25 cellular contexts compared by ENCODE assay signal in genomic region chr14:30153662-30154061, GRCh38.
DNase-seq lines count a peak whose midpoint lies in the region; ATAC-seq, FAIRE-seq and TF ChIP-seq lines count a peak whose summit lies in the region.
"Had no signal": no experiment of that assay in that cellular context is flagged by ENCODE, and none has a peak within 500 bp of the region (broad histone marks: within the 10 kb centered on the region; RNA-seq: fewer than 3 reads in every experiment).

No MANE protein-coding gene starts in this region.

- no peak for TF ChIP-seq RAD21 in HepG2 (CRISPR knock-in tag; IDR thresholded peaks at IDR 0.05)

- ATAC-seq in HepG2 (no peak), right lobe of liver (no peak), GM21529 (IDR thresholded peaks at IDR 0.05; ENCODE audit: unreplicated experiment) (no peak)
- ATAC-seq: PC-3 had no signal

- CTCF ChIA-PET in HepG2 (lab: Yijun Ruan, JAX; ENCODE audit: low intra/inter-chr PET ratio, low total read pairs): no interaction called here

- H3F3A ChIP-seq in smooth muscle cell (ENCODE audit: low read depth): no peaks in the 10 kb centered on the region

- intact Hi-C loops in HepG2 (cut with micrococcal nuclease; ENCODE audit: unreplicated experiment) (no loop called here), right lobe of liver (cut with DNase I) (no loop called here)

- no peaks in the 10 kb centered on the region for H3K79me2 ChIP-seq in HepG2 (ENCODE audit: insufficient read depth, low read length)
- H3K79me2 ChIP-seq in smooth muscle cell (ENCODE audit: low read depth): no peaks in the 10 kb centered on the region

- no peaks in the 10 kb centered on the region for H3K27me3 ChIP-seq in HepG2 (ENCODE audit: control insufficient read depth in 1 of 2, insufficient read depth in 2 of 2, low read length in 2 of 2)
- H3K27me3 ChIP-seq in right lobe of liver: no peaks in the 10 kb centered on the region
- H3K27me3 ChIP-seq in smooth muscle cell (ENCODE audit: low read depth): no peaks in the 10 kb centered on the region

- TF ChIP-seq POLR2A in HepG2 (IDR thresholded peaks at IDR 0.05; ENCODE audit: insufficient read depth in 1 of 2, low read depth in 2 of 2, low read length in 2 of 2): no peak
- no peak for TF ChIP-seq POLR2A in right lobe of liver (IDR thresholded peaks at IDR 0.05)

- BruUV-seq in HepG2 (replicated peaks; lab: Mats Ljungman, UMichigan): no TSS peak

- no peak for DNase-seq in HepG2 (ENCODE audit: low spot score)
- DNase-seq in right lobe of liver: no peak
- DNase-seq in fibroblast of mammary gland (ENCODE audit: low read depth): peak; percentile 21
- DNase-seq in myocyte (ENCODE audit: low read depth): peak; percentile 7
- no peak for DNase-seq in smooth muscle cell (lab: John Stamatoyannopoulos, UW; ENCODE audit: unreplicated experiment)
- no peak for DNase-seq in D721Med (ENCODE audit: insufficient read length, low spot score)
- DNase-seq: 8988T; ACHN; CD4-positive, CD25-positive, alpha-beta regulatory T cell; GM23248; H9; HFFc6; NCI-H1048; NCI-H1417; NCI-H1694 treated with DMSO at 0.1 percent for 48 hours; NCI-H2081; NCI-H446; NCI-H526; NCI-H82; NK-92 treated with Interleukin-12 subunit alpha and Interleukin-12 subunit beta, amount 100 ng/mL, for 24 hours; PC-3; SK-N-SH had no signal

- H3K4me1 ChIP-seq in HepG2 (ENCODE audit: insufficient read depth, low read length) (no peaks in the 10 kb centered on the region), right lobe of liver (no peaks in the 10 kb centered on the region), smooth muscle cell (ENCODE audit: low read depth) (no peaks in the 10 kb centered on the region)

- H3K4me2 ChIP-seq in HepG2 (ENCODE audit: low read depth, low read length): no peak overlapping the region
- no peak overlapping the region for H3K4me2 ChIP-seq in smooth muscle cell
- H3K4me2 ChIP-seq: KMS-11, SK-N-SH had no signal

- H2AFZ ChIP-seq in HepG2 (ENCODE audit: low read length) (no peak overlapping the region), smooth muscle cell (ENCODE audit: low read depth) (no peak overlapping the region)
- H2AFZ ChIP-seq: GM23248 had no signal

- no peaks in the 10 kb centered on the region for H3K36me3 ChIP-seq in HepG2 (replicated peaks in 1 of 2; ENCODE audit: control insufficient read depth in 1 of 2, insufficient read depth in 2 of 2, low read length in 2 of 2)
- H3K36me3 ChIP-seq in right lobe of liver: no peaks in the 10 kb centered on the region
- no peaks in the 10 kb centered on the region for H3K36me3 ChIP-seq in smooth muscle cell (ENCODE audit: low read depth)

- FAIRE-seq in HepG2 (lab: Jason Lieb, UNC) (no peak), D721Med (lab: Jason Lieb, UNC) (no peak)
- FAIRE-seq: HTR-8/SVneo had no signal

- H3K9ac ChIP-seq in HepG2 (ENCODE audit: insufficient read depth, low read depth, low read length): no peak overlapping the region
- no peak overlapping the region for H3K9ac ChIP-seq in smooth muscle cell (ENCODE audit: low read depth)
- H3K9ac ChIP-seq: GM23248, KMS-11, SK-N-SH had no signal

- no peaks in the 10 kb centered on the region for H4K20me1 ChIP-seq in HepG2 (ENCODE audit: insufficient read depth, low read length)
- no peaks in the 10 kb centered on the region for H4K20me1 ChIP-seq in smooth muscle cell (ENCODE audit: low read depth)

- H3K4me3 ChIP-seq in HepG2 (replicated peaks in 1 of 3; ENCODE audit: insufficient read depth in 1 of 3, low read depth in 2 of 3, low read length in 3 of 3) (no peak overlapping the region), right lobe of liver (no peak overlapping the region), fibroblast of mammary gland (ENCODE audit: control insufficient read depth, low read depth, low read length) (no peak overlapping the region), smooth muscle cell (no peak overlapping the region)
- H3K4me3 ChIP-seq: GM23248 had no signal

- POLR2A ChIA-PET in HepG2 (lab: Yijun Ruan, JAX): no interaction called here

- WGBS in HepG2 (ENCODE audit: low lambda C conversion rate): 0% methylated on average over 1 of the region's 1 CpG
- WGBS in right lobe of liver (ENCODE audit: insufficient coverage, low coverage, low lambda C conversion rate, missing lambda C conversion rate): 71% methylated on average over 1 of the region's 1 CpG
- WGBS in smooth muscle cell (ENCODE audit: low lambda C conversion rate): 88% methylated on average over 1 of the region's 1 CpG

- in situ Hi-C loops in HepG2 (cut with HindIII; ENCODE audit: extremely low pct_ligation_motif_present, low pct_unique_long_range_greater_than_20kb): no loop called here

- H3K9me3 ChIP-seq in HepG2 (ENCODE audit: low read length) (peaks cover 88% of the 10 kb centered on the region), right lobe of liver (no peaks in the 10 kb centered on the region), smooth muscle cell (replicated peaks; ENCODE audit: low read depth) (no peaks in the 10 kb centered on the region)
- H3K9me3 ChIP-seq: SK-N-SH had no signal

- TF ChIP-seq CTCF in HepG2 (CRISPR knock-in tag; IDR thresholded peaks at IDR 0.05) (no peak), right lobe of liver (IDR thresholded peaks at IDR 0.05) (no peak), fibroblast of mammary gland (conservative IDR thresholded peaks at IDR 0.05; ENCODE audit: control insufficient read depth, insufficient read depth, low read depth, low read length) (no peak), smooth muscle cell (IDR thresholded peaks at IDR 0.05; ENCODE audit: borderline replicate concordance, insufficient read depth, poor library complexity, severe bottlenecking) (no peak), D721Med (IDR thresholded peaks at IDR 0.05; ENCODE audit: insufficient read depth, missing control alignments) (no peak)

- TF ChIP-seq EP300 in HepG2 (IDR thresholded peaks at IDR 0.05; ENCODE audit: low read depth in 2 of 2, low read length in 2 of 2) (no peak), HepG2 (CRISPR knock-in tag; IDR thresholded peaks at IDR 0.05; ENCODE audit: borderline replicate concordance) (no peak)

- no peak overlapping the region for H3K27ac ChIP-seq in HepG2 (ENCODE audit: extremely low read length, insufficient read depth, low read length)
- no peak overlapping the region for H3K27ac ChIP-seq in right lobe of liver
- H3K27ac ChIP-seq in smooth muscle cell (ENCODE audit: low read depth): no peak overlapping the region
- H3K27ac ChIP-seq: GM23248, KMS-11 had no signal

TF ChIP-seq in HepG2, 621 proteins besides CTCF, POLR2A, EP300 and RAD21:
- no peak for TF ChIP-seq TCF7L2 (IDR thresholded peaks at IDR 0.05; ENCODE audit: low read depth, low read length)
- no peak for TF ChIP-seq ELF3 (CRISPR knock-in tag; IDR thresholded peaks at IDR 0.05)
- peak; percentile 80; the same call in 1 of the 2 replicates for TF ChIP-seq CEBPB (IDR thresholded peaks at IDR 0.05; ENCODE audit: borderline replicate concordance, low read depth, low read length)
- TF ChIP-seq TFDP2 (CRISPR knock-in tag; IDR thresholded peaks at IDR 0.05): no peak
- TF ChIP-seq SMC3 (IDR thresholded peaks at IDR 0.05; ENCODE audit: low read length): no peak
TF ChIP-seq in HepG2: peak in this region for 1.

Comparison
In these comparisons a context has a peak if more than half of its experiments do, and no peak if none do; other contexts are left out.
1. DNase-seq: peak in fibroblast of mammary gland (single experiment) and myocyte (single experiment); none in HepG2 (single experiment), right lobe of liver (0 of 3), smooth muscle cell (single experiment) and D721Med (single experiment).